Comparison of ENCODE assay signal across 9 cellular contexts in the genomic region with DNA sequence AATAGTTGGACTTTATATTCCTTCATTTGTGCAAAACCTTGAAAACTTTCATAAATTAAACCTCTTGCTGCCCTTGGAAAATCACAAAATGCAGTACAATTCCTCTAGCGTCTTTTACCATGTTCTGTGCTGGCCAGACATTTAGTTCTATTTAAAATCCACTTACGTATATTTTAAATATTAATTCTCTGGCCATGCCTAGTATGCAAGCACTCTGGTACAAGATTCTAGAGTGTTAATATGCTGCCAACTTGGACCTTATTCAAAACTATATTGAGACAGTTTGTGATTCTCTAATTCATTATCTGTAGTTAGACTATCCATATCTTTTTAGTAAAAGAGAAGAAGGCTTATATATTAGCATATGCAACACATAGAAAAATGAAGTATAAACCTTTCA.
"Had no signal": no experiment of that assay in that cellular context is flagged by ENCODE, and none has a peak within 500 bp of the region (broad histone marks: within the 10 kb centered on the region; RNA-seq: fewer than 3 reads in every experiment).

No MANE protein-coding gene starts in this region.

- H3K27ac ChIP-seq: GM23248, HL-60 had no signal

- H3K4me3 Mint-ChIP-seq: HFFc6, IgD-negative memory B cell had no signal

- ATAC-seq: HCT116, HepG2 had no signal

- H3K4me3 ChIP-seq: GM23248, HAP-1 had no signal

- H3K9me3 ChIP-seq: HAP-1 had no signal

- H3K36me3 ChIP-seq: HAP-1 had no signal

- H3K9me3 Mint-ChIP-seq: HFFc6 had no signal

- H3K4me1 Mint-ChIP-seq: IgD-negative memory B cell had no signal

- H3K27ac Mint-ChIP-seq: HFFc6, IgD-negative memory B cell had no signal

- DNase-seq: GOT3, H7 had no signal

- H3K4me1 ChIP-seq: HAP-1 had no signal
